ENCODE assay signal across 8 cellular contexts in the genomic region with DNA sequence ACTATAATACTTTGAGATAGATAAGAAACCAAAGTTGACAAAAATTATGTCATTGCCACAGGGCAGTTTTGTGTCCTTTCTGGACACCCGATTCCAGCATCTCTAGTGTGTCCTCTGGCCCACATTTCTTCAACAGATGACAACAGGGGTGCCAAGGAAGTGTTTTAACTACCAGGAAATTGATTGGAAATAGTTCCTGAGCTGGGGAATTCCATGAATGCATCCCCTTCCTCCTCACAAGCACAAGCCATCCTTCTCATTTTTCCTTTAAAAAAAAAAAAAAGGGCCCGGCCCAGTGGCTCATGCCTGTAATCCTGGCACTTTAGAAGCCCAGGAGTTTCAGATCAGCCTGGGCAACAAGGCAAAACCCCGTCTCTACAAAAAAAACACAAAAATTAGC. TPM values are rescaled to one million over a fixed set of nuclear protein-coding genes. Genes with fewer than 3 reads are reported as not detected.
DNase-seq lines count a peak whose midpoint lies in the region; ATAC-seq lines count a peak whose summit lies in the region.

No MANE protein-coding gene starts in this region.

- no peak overlapping the region for H3K18ac ChIP-seq in trophoblast cell (ENCODE audit: low read length)

- peaks cover 0 to 49% (median 6%) of the 10 kb centered on the region in 3 donors for H3K36me3 Mint-ChIP-seq in CD8-positive, alpha-beta memory T cell

- H3K79me1 ChIP-seq in trophoblast cell (ENCODE audit: low read length) = peaks cover 3% of the 10 kb centered on the region

- H3K14ac ChIP-seq in trophoblast cell (ENCODE audit: low read length) = no peak overlapping the region

- H3K4me1 Mint-ChIP-seq in CD8-positive, alpha-beta memory T cell = peaks cover 15 to 28% (median 26%) of the 10 kb centered on the region in 3 donors

- H3K79me2 ChIP-seq in trophoblast cell (ENCODE audit: control insufficient read depth, insufficient read depth, low read length, poor library complexity) = peaks cover 3% of the 10 kb centered on the region

- H4K12ac ChIP-seq in trophoblast cell (ENCODE audit: low read depth, low read length) = no peak overlapping the region

- H3K4ac ChIP-seq in trophoblast cell (ENCODE audit: low read depth, low read length) = no peak overlapping the region

- H4K8ac ChIP-seq in trophoblast cell (ENCODE audit: low read depth, low read length) = peak overlapping the region; percentile 37

- H3K4me3 ChIP-seq in CD8-positive, alpha-beta memory T cell (ENCODE audit: low read length) = no peak overlapping the region
- peak overlapping the region; percentile 69 for H3K4me3 ChIP-seq in SJCRH30
- H3K4me3 ChIP-seq in esophagus (ENCODE audit: low read depth in 1 of 2, low read length in 2 of 2) = no peak overlapping the region
- H3K4me3 ChIP-seq in trophoblast cell (ENCODE audit: low read depth, low read length) = no peak overlapping the region

- peaks cover 0 to 1% of the 10 kb centered on the region in 2 donors for H3K27me3 Mint-ChIP-seq in CD8-positive, alpha-beta memory T cell

- no peak overlapping the region for H2AK5ac ChIP-seq in trophoblast cell (ENCODE audit: low read length)

- no peak for ATAC-seq in HG03571 (IDR thresholded peaks at IDR 0.05; ENCODE audit: unreplicated experiment)
- no peak for ATAC-seq in HG03175 (IDR thresholded peaks at IDR 0.05; ENCODE audit: unreplicated experiment)

- H2AFZ ChIP-seq in trophoblast cell (ENCODE audit: insufficient read depth, low read length, poor library complexity) = no peak overlapping the region

- peak overlapping the region; percentile 80 for H3K27ac ChIP-seq in CD8-positive, alpha-beta memory T cell (ENCODE audit: low read depth, low read length)
- H3K27ac ChIP-seq in SJCRH30 (peak overlapping the region; percentile 51), esophagus (ENCODE audit: low read depth in 2 of 2, low read length in 1 of 2) (peak overlapping the region; percentile 92 to 98), trophoblast cell (ENCODE audit: low read depth, low read length) (peak overlapping the region; percentile 29)

- H3K4me3 Mint-ChIP-seq in CD8-positive, alpha-beta memory T cell = peak overlapping the region; percentile 77 to 94 (median 89)

- H3K36me3 ChIP-seq in CD8-positive, alpha-beta memory T cell (ENCODE audit: insufficient read depth, low read length) = peaks cover 20% of the 10 kb centered on the region
- H3K36me3 ChIP-seq in SJCRH30 (peaks cover 22% of the 10 kb centered on the region), esophagus (ENCODE audit: control insufficient read depth in 2 of 2, insufficient read depth in 2 of 2, low read length in 1 of 2) (peaks cover 17 to 21% of the 10 kb centered on the region in 2 donors), trophoblast cell (ENCODE audit: control insufficient read depth in 1 of 2, insufficient read depth in 2 of 2, low read length in 2 of 2) (peaks cover 24 to 27% of the 10 kb centered on the region in 2 experiments)

- peak overlapping the region; percentile 89 to 99 (median 93) for H3K27ac Mint-ChIP-seq in CD8-positive, alpha-beta memory T cell

- 60 to 65% methylated on average over 3 of the region's 3 CpGs for WGBS in esophagus, 2 donors
- WGBS in trophoblast cell (ENCODE audit: extremely low coverage, insufficient coverage, insufficient read length) = no CpG with 5 or more reads among the region's 3 CpGs

- no peak overlapping the region for H2BK5ac ChIP-seq in trophoblast cell (ENCODE audit: low read depth, low read length, poor library complexity)

- H4K91ac ChIP-seq in trophoblast cell (ENCODE audit: low read depth, low read length) = no peak overlapping the region

- no peak overlapping the region for H2BK12ac ChIP-seq in trophoblast cell (ENCODE audit: low read length)

- H3K9me3 ChIP-seq in CD8-positive, alpha-beta memory T cell (ENCODE audit: low read length) = no peaks in the 10 kb centered on the region
- H3K9me3 ChIP-seq in SJCRH30 (replicated peaks) (no peaks in the 10 kb centered on the region), esophagus (ENCODE audit: control insufficient read depth in 2 of 2, insufficient read depth in 1 of 2, low read depth in 1 of 2, low read length in 1 of 2) (no peaks in the 10 kb centered on the region), trophoblast cell (ENCODE audit: insufficient read depth, low read depth, low read length) (no peaks in the 10 kb centered on the region)

- no peak for DNase-seq in CD8-positive, alpha-beta memory T cell
- no peak for DNase-seq in SJCRH30
- no peak for DNase-seq in trophoblast cell
- no peak for DNase-seq in HT-29 (ENCODE audit: low spot score)
- DNase-seq in hippocampal formation (lab: John Stamatoyannopoulos, UW) = no peak

- no peaks in the 10 kb centered on the region for H3K27me3 ChIP-seq in CD8-positive, alpha-beta memory T cell (ENCODE audit: insufficient read depth, low read length, poor library complexity, severe bottlenecking)
- H3K27me3 ChIP-seq in SJCRH30 (no peaks in the 10 kb centered on the region), esophagus (ENCODE audit: control insufficient read depth in 1 of 2, insufficient read depth in 2 of 2, low read length in 2 of 2) (no peaks in the 10 kb centered on the region), trophoblast cell (ENCODE audit: insufficient read depth, low read length) (no peaks in the 10 kb centered on the region)

- CTCF ChIA-PET in CD8-positive, alpha-beta memory T cell (lab: Charles Lee) = interaction anchor here (0.9 to 3.7 kb wide), 10 partner anchors 11 to 71 kb away, joined by 3 to 24 read pairs (median 4); a partner anchor contains a TSS

- no peaks in the 10 kb centered on the region for H3K9me3 Mint-ChIP-seq in CD8-positive, alpha-beta memory T cell

- H3K9ac ChIP-seq in trophoblast cell (ENCODE audit: low read length) = no peak overlapping the region

- POLR2A ChIA-PET in CD8-positive, alpha-beta memory T cell (lab: Charles Lee) = interaction anchor here (0.8 to 3.5 kb wide), 13 partner anchors 10 to 233 kb away, joined by 3 to 34 read pairs (median 7); a partner anchor contains a TSS

- peaks cover 16% of the 10 kb centered on the region for H3K4me1 ChIP-seq in CD8-positive, alpha-beta memory T cell (ENCODE audit: insufficient read depth, low read length)
- H3K4me1 ChIP-seq in SJCRH30 (peaks cover 5% of the 10 kb centered on the region), esophagus (ENCODE audit: control insufficient read depth in 2 of 2, insufficient read depth in 2 of 2, low read length in 1 of 2) (peaks cover 0 to 5% of the 10 kb centered on the region in 2 donors), trophoblast cell (ENCODE audit: control insufficient read depth in 1 of 2, insufficient read depth in 2 of 2, low read length in 2 of 2) (peaks cover 3 to 7% of the 10 kb centered on the region in 2 experiments)

- no peak overlapping the region for H2BK120ac ChIP-seq in trophoblast cell (ENCODE audit: insufficient read depth, low read length, poor library complexity)

- H3K4me2 ChIP-seq in trophoblast cell (ENCODE audit: low read length) = peak overlapping the region; percentile 93

- H3K23ac ChIP-seq in trophoblast cell (ENCODE audit: low read length) = no peak overlapping the region

RNA-seq across cellular contexts. Expression of a gene that starts 0.7 kb away (rescaled TPM):
- 10 to 100 TPM; 67.4 to 68.2 TPM for total RNA-seq in CD8-positive, alpha-beta memory T cell
- polyA plus RNA-seq in CD8-positive, alpha-beta memory T cell = 48.9 TPM
- 23.4 and 28.2 TPM in 2 replicates for total RNA-seq in SJCRH30 (2014; rRNA removed; shearing (Covaris generic))
- 10 to 100 TPM; 14.9 to 25.4 TPM for polyA plus RNA-seq in esophagus
- polyA plus RNA-seq in trophoblast cell (2013) = 17.2 and 17.8 TPM in 2 replicates
- 63.1 and 82.8 TPM in 2 replicates for total RNA-seq in HT-29 (2014; rRNA removed; shearing (Covaris generic))

RNA-seq across cellular contexts. Expression of a gene that starts 9.4 kb away (rescaled TPM):
- 1 to 10 TPM; 4.9 to 5.3 TPM for total RNA-seq in CD8-positive, alpha-beta memory T cell
- 1.7 TPM for polyA plus RNA-seq in CD8-positive, alpha-beta memory T cell
- total RNA-seq in SJCRH30 (2014; rRNA removed; shearing (Covaris generic)) = 0.46 and 0.51 TPM in 2 replicates
- polyA plus RNA-seq in esophagus = 10 to 100 TPM in 1 of 2 donors, 1 to 10 TPM in 1; 7.4 to 10.5 TPM
- polyA plus RNA-seq in trophoblast cell (2013) = 0.62 TPM in 2 replicates
- total RNA-seq in HT-29 (2014; rRNA removed; shearing (Covaris generic)) = 10.9 and 13.6 TPM in 2 replicates

RNA-seq across cellular contexts. Expression of a gene that starts 9.9 kb away (rescaled TPM):
- 100 to 1,000 TPM; 133 to 134 TPM for total RNA-seq in CD8-positive, alpha-beta memory T cell
- polyA plus RNA-seq in CD8-positive, alpha-beta memory T cell = 22.9 TPM
- 5.8 and 8.9 TPM in 2 replicates for total RNA-seq in SJCRH30 (2014; rRNA removed; shearing (Covaris generic))
- polyA plus RNA-seq in esophagus = 100 to 1,000 TPM in 1 of 2 donors, 10 to 100 TPM in 1; 79.0 to 107 TPM
- polyA plus RNA-seq in trophoblast cell (2013) = 33.4 and 36.1 TPM in 2 replicates
- 72.3 and 72.5 TPM in 2 replicates for total RNA-seq in HT-29 (2014; rRNA removed; shearing (Covaris generic))

RNA-seq across cellular contexts. Expression of a gene that starts 20.8 kb away (rescaled TPM):
- total RNA-seq in CD8-positive, alpha-beta memory T cell = 100 to 1,000 TPM; 248 to 263 TPM
- polyA plus RNA-seq in CD8-positive, alpha-beta memory T cell = 37.4 TPM
- 106 and 107 TPM in 2 replicates for total RNA-seq in SJCRH30 (2014; rRNA removed; shearing (Covaris generic))
- 10 to 100 TPM; 76.2 to 90.4 TPM for polyA plus RNA-seq in esophagus
- 70.5 and 71.0 TPM in 2 replicates for polyA plus RNA-seq in trophoblast cell (2013)
- 223 and 229 TPM in 2 replicates for total RNA-seq in HT-29 (2014; rRNA removed; shearing (Covaris generic))

RNA-seq across cellular contexts. Expression of a gene that starts 23.9 kb away (rescaled TPM):
- total RNA-seq in CD8-positive, alpha-beta memory T cell = 100 to 1,000 TPM; 213 to 219 TPM
- 164 TPM for polyA plus RNA-seq in CD8-positive, alpha-beta memory T cell
- 209 and 210 TPM in 2 replicates for total RNA-seq in SJCRH30 (2014; rRNA removed; shearing (Covaris generic))
- polyA plus RNA-seq in esophagus = 10 to 100 TPM; 59.8 to 71.6 TPM
- polyA plus RNA-seq in trophoblast cell (2013) = 213 and 222 TPM in 2 replicates
- total RNA-seq in HT-29 (2014; rRNA removed; shearing (Covaris generic)) = 257 and 314 TPM in 2 replicates

Comparison
In these comparisons a context has a peak if more than half of its experiments do, and no peak if none do; other contexts are left out.
1. H3K27ac ChIP-seq: peak in every context shown above with its lines; median percentile 95 in esophagus; 80 in CD8-positive, alpha-beta memory T cell; 51 in SJCRH30; 29 in trophoblast cell.